Comparison of ENCODE assay signal across 14 cellular contexts in genomic region chr17:71180801-71181385, GRCh38.
A peak's percentile ranks its signal among the peaks of the same experiment; 100 is the strongest.
DNase-seq lines count a peak whose midpoint lies in the region; ATAC-seq and TF ChIP-seq lines count a peak whose summit lies in the region.
"Had no signal": no experiment of that assay in that cellular context is flagged by ENCODE, and none has a peak within 500 bp of the region (broad histone marks: within the 10 kb centered on the region; RNA-seq: fewer than 3 reads in every experiment).

No MANE protein-coding gene starts in this region.

- POLR2A ChIA-PET in Caco-2 (lab: Charles Lee): no interaction called here
- POLR2A ChIA-PET in RWPE1 (lab: Yijun Ruan, JAX; ENCODE audit: low non-redundant PET): no interaction called here

- H3K4me3 ChIP-seq in lower lobe of right lung: no peak overlapping the region
- H3K4me3 ChIP-seq in Caco-2 (ENCODE audit: low read depth, low read length): no peak overlapping the region
- H3K4me3 ChIP-seq in suprapubic skin: no peak overlapping the region

- DNase-seq in COLO668 (lab: John Stamatoyannopoulos, UW; ENCODE audit: unreplicated experiment): peak; percentile 23
- DNase-seq in NCI-H1436 (lab: John Stamatoyannopoulos, UW): peak; percentile 35
- peak; percentile 69 for DNase-seq in amniotic epithelial cell (ENCODE audit: low read depth)
- DNase-seq in lower lobe of right lung: no peak
- DNase-seq in Caco-2: no peak
- no peak for DNase-seq in head of caudate nucleus
- DNase-seq in RWPE1 (ENCODE audit: low spot score): no peak
- no peak for DNase-seq in suprapubic skin (ENCODE audit: low spot score in 2 of 2)
- DNase-seq: activated CD4-positive, alpha-beta T cell treated with anti-CD3 and anti-CD28 coated beads, Interleukin-2, amount 10 ng/mL, durations not matched to agents 7 days and 5 days; anterior cingulate cortex; hypothalamus; OCI-M1 had no signal

- H3K27me3 ChIP-seq in lower lobe of right lung (ENCODE audit: low read depth): no peaks in the 10 kb centered on the region
- H3K27me3 ChIP-seq in Caco-2 (replicated peaks; ENCODE audit: control insufficient read depth, insufficient read depth, low read length): no peaks in the 10 kb centered on the region
- H3K27me3 ChIP-seq in suprapubic skin: no peaks in the 10 kb centered on the region

- H3K27ac Mint-ChIP-seq in Caco-2 (ENCODE audit: unreplicated experiment): no peak overlapping the region
- H3K27ac Mint-ChIP-seq: activated CD4-positive, alpha-beta T cell treated with anti-CD3 and anti-CD28 coated beads, Interleukin-2, amount 10 ng/mL, durations not matched to agents 7 days and 5 days; CD14-positive monocyte had no signal

- TF ChIP-seq POLR2A in suprapubic skin (IDR thresholded peaks at IDR 0.05): no peak

- WGBS in suprapubic skin: 38% methylated on average over 6 of the region's 6 CpGs

- CTCF ChIA-PET in Caco-2 (lab: Charles Lee): no interaction called here
- CTCF ChIA-PET in RWPE1 (lab: Yijun Ruan, JAX): no interaction called here

- H3K27ac ChIP-seq in lower lobe of right lung: no peak overlapping the region
- H3K27ac ChIP-seq in RWPE1: no peak overlapping the region
- no peak overlapping the region for H3K27ac ChIP-seq in suprapubic skin
- H3K27ac ChIP-seq: parathyroid adenoma had no signal

- H3K36me3 Mint-ChIP-seq in Caco-2 (ENCODE audit: insufficient read depth, unreplicated experiment): no peaks in the 10 kb centered on the region
- H3K36me3 Mint-ChIP-seq: CD14-positive monocyte had no signal

- H3K36me3 ChIP-seq in lower lobe of right lung (no peaks in the 10 kb centered on the region), Caco-2 (ENCODE audit: control insufficient read depth, insufficient read depth, low read length) (no peaks in the 10 kb centered on the region), suprapubic skin (no peaks in the 10 kb centered on the region)

- H3K27me3 Mint-ChIP-seq in Caco-2 (ENCODE audit: insufficient read depth, unreplicated experiment): peaks cover 5% of the 10 kb centered on the region
- H3K27me3 Mint-ChIP-seq: activated CD4-positive, alpha-beta T cell treated with anti-CD3 and anti-CD28 coated beads, Interleukin-2, amount 10 ng/mL, durations not matched to agents 7 days and 5 days had no signal

- H3K4me1 ChIP-seq in lower lobe of right lung (no peaks in the 10 kb centered on the region), Caco-2 (no peaks in the 10 kb centered on the region), suprapubic skin (no peaks in the 10 kb centered on the region)
- H3K4me1 ChIP-seq: parathyroid adenoma had no signal

- peak; percentile 47 to 71 for ATAC-seq in lower lobe of right lung

- H3K9me3 Mint-ChIP-seq in Caco-2 (ENCODE audit: unreplicated experiment): no peaks in the 10 kb centered on the region
- H3K9me3 Mint-ChIP-seq: activated CD4-positive, alpha-beta T cell treated with anti-CD3 and anti-CD28 coated beads, Interleukin-2, amount 10 ng/mL, durations not matched to agents 7 days and 5 days had no signal

- no peaks in the 10 kb centered on the region for H3K4me1 Mint-ChIP-seq in Caco-2 (ENCODE audit: low read depth, unreplicated experiment)
- H3K4me1 Mint-ChIP-seq: activated CD4-positive, alpha-beta T cell treated with anti-CD3 and anti-CD28 coated beads, Interleukin-2, amount 10 ng/mL, durations not matched to agents 7 days and 5 days; CD14-positive monocyte had no signal

- TF ChIP-seq EP300 in suprapubic skin (IDR thresholded peaks at IDR 0.05): no peak

- intact Hi-C loops in lower lobe of right lung (cut with DNase I) (no loop called here), Caco-2 (cut with micrococcal nuclease; ENCODE audit: unreplicated experiment) (no loop called here), head of caudate nucleus (cut with DNase I) (no loop called here)

- no peak for TF ChIP-seq CTCF in lower lobe of right lung (IDR thresholded peaks at IDR 0.05)
- no peak for TF ChIP-seq CTCF in Caco-2 (IDR thresholded peaks at IDR 0.05; ENCODE audit: insufficient read depth in 1 of 2, low read depth in 1 of 2, low read length in 1 of 2, severe bottlenecking in 1 of 2, unreplicated experiment in 1 of 2)
- no peak for TF ChIP-seq CTCF in RWPE1 (conservative IDR thresholded peaks at IDR 0.05; ENCODE audit: low read depth)
- no peak for TF ChIP-seq CTCF in suprapubic skin (IDR thresholded peaks at IDR 0.05)

- no peak overlapping the region for H3K4me3 Mint-ChIP-seq in Caco-2 (ENCODE audit: unreplicated experiment)
- H3K4me3 Mint-ChIP-seq: activated CD4-positive, alpha-beta T cell treated with anti-CD3 and anti-CD28 coated beads, Interleukin-2, amount 10 ng/mL, durations not matched to agents 7 days and 5 days; CD14-positive monocyte had no signal

- BruUV-seq in Caco-2 (replicated peaks; lab: Mats Ljungman, UMichigan): no TSS peak

- H3K9me3 ChIP-seq in lower lobe of right lung (no peaks in the 10 kb centered on the region), Caco-2 (no peaks in the 10 kb centered on the region), suprapubic skin (no peaks in the 10 kb centered on the region)

Comparison
In these comparisons a context has a peak if more than half of its experiments do, and no peak if none do; other contexts are left out.
1. DNase-seq: peak in COLO668 (single experiment), NCI-H1436 (single experiment) and amniotic epithelial cell (single experiment); none in lower lobe of right lung (single experiment), Caco-2 (0 of 2), head of caudate nucleus (0 of 42), RWPE1 (single experiment) and suprapubic skin (0 of 2).